ENCODE assay signal across 19 cellular contexts in the genomic region with DNA sequence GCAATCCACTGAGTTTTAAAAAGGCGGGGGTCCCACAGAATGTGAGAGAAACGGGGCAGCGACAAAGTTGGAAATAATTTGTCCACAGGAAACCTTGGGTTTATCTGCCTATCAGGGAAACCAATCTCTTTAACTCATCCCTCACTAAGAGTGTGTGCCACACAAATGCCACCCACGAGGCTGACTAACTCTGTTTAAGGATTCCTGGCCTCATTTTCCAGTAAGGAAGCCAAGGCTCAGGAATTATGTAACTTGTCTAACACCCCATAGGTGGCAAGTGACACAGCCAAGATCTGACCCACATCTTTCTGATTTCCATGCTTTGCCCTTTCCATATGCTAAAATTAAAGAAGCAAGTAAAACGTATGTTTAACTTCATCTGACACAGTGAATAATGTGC.
A peak's percentile ranks its signal among the peaks of the same experiment; 100 is the strongest.
DNase-seq lines count a peak whose midpoint lies in the region; TF ChIP-seq lines count a peak whose summit lies in the region.
"Had no signal": no experiment of that assay in that cellular context is flagged by ENCODE, and none has a peak within 500 bp of the region (broad histone marks: within the 10 kb centered on the region; RNA-seq: fewer than 3 reads in every experiment).

No MANE protein-coding gene starts in this region.

- no peak overlapping the region for H2AFZ ChIP-seq in trophoblast cell (ENCODE audit: insufficient read depth, low read length, poor library complexity)

- no peaks in the 10 kb centered on the region for H3K79me2 ChIP-seq in trophoblast cell (ENCODE audit: control insufficient read depth, insufficient read depth, low read length, poor library complexity)

- DNase-seq in AG10803 (ENCODE audit: low read depth) (peak; percentile 14), MG63 (peak; percentile 3), head of caudate nucleus (peak in 40 of 42 donors; percentile 8 to 88 (median 56)), trophoblast cell (no peak), NCI-H510A treated with DMSO at 0.1 percent for 48 hours (lab: John Stamatoyannopoulos, UW) (no peak), DMS79 (lab: John Stamatoyannopoulos, UW) (no peak), COR-L47 (lab: John Stamatoyannopoulos, UW) (no peak), retina (no peak)
- DNase-seq: CD8-positive, alpha-beta T cell; DMS53; NCI-H1417; NCI-H187; NCI-H2227 treated with DMSO at 0.1 percent for 48 hours; NCI-H524 treated with DMSO at 0.1 percent for 48 hours; PC-3; RPMI8226 had no signal

- peak overlapping the region; percentile 4 for H3K9ac ChIP-seq in trophoblast cell (ENCODE audit: low read length)
- H3K9ac ChIP-seq: BLaER1, KMS-11 had no signal

- H2BK5ac ChIP-seq in trophoblast cell (ENCODE audit: low read depth, low read length, poor library complexity) = no peak overlapping the region

- H2BK120ac ChIP-seq in trophoblast cell (ENCODE audit: insufficient read depth, low read length, poor library complexity) = no peak overlapping the region

- no peak overlapping the region for H2BK12ac ChIP-seq in trophoblast cell (ENCODE audit: low read length)

- no peak overlapping the region for H3K4me2 ChIP-seq in trophoblast cell (ENCODE audit: low read length)
- H3K4me2 ChIP-seq: BLaER1, KMS-11 had no signal

- WGBS in trophoblast cell (ENCODE audit: extremely low coverage, insufficient coverage, insufficient read length) = no CpG with 5 or more reads among the region's 5 CpGs

- H3K27ac ChIP-seq in trophoblast cell (ENCODE audit: low read depth, low read length) = no peak overlapping the region
- H3K27ac ChIP-seq: BLaER1, KMS-11, SJSA1 had no signal

- H3K14ac ChIP-seq in trophoblast cell (ENCODE audit: low read length) = no peak overlapping the region

- no peak overlapping the region for H3K4me3 ChIP-seq in AG10803 (ENCODE audit: low read length)
- H3K4me3 ChIP-seq in MG63 = no peak overlapping the region
- H3K4me3 ChIP-seq in trophoblast cell (ENCODE audit: low read depth, low read length) = no peak overlapping the region
- H3K4me3 ChIP-seq: BLaER1, SJSA1 had no signal

- H3K4ac ChIP-seq in trophoblast cell (ENCODE audit: low read depth, low read length) = no peak overlapping the region

- no peaks in the 10 kb centered on the region for H3K4me1 ChIP-seq in trophoblast cell (ENCODE audit: control insufficient read depth in 1 of 2, insufficient read depth in 2 of 2, low read length in 2 of 2)
- H3K4me1 ChIP-seq: BLaER1, SJSA1 had no signal

- H3K23ac ChIP-seq in trophoblast cell (ENCODE audit: low read length) = no peak overlapping the region

- H3K18ac ChIP-seq in trophoblast cell (ENCODE audit: low read length) = no peak overlapping the region

- no peak overlapping the region for H4K12ac ChIP-seq in trophoblast cell (ENCODE audit: low read depth, low read length)

- no peak for TF ChIP-seq CTCF in AG10803 (conservative IDR thresholded peaks at IDR 0.05; ENCODE audit: low read length)

- H3K36me3 ChIP-seq in MG63 (no peaks in the 10 kb centered on the region), trophoblast cell (ENCODE audit: control insufficient read depth in 1 of 2, insufficient read depth in 2 of 2, low read length in 2 of 2) (no peaks in the 10 kb centered on the region)
- H3K36me3 ChIP-seq: BLaER1, SJSA1 had no signal

- H4K91ac ChIP-seq in trophoblast cell (ENCODE audit: low read depth, low read length) = no peak overlapping the region

- H4K8ac ChIP-seq in trophoblast cell (ENCODE audit: low read depth, low read length) = no peak overlapping the region

- H3K27me3 ChIP-seq in MG63 (no peaks in the 10 kb centered on the region), trophoblast cell (ENCODE audit: insufficient read depth, low read length) (no peaks in the 10 kb centered on the region)
- H3K27me3 ChIP-seq: BLaER1, SJSA1 had no signal

- no peaks in the 10 kb centered on the region for H3K79me1 ChIP-seq in trophoblast cell (ENCODE audit: low read length)

- H3K9me3 ChIP-seq in MG63 = no peaks in the 10 kb centered on the region
- H3K9me3 ChIP-seq in trophoblast cell (ENCODE audit: insufficient read depth, low read depth, low read length) = no peaks in the 10 kb centered on the region
- H3K9me3 ChIP-seq: BLaER1, SJSA1 had no signal

- H2AK5ac ChIP-seq in trophoblast cell (ENCODE audit: low read length) = no peak overlapping the region

- intact Hi-C loops in head of caudate nucleus (cut with DNase I) = no loop called here

Comparison
In these comparisons a context has a peak if more than half of its experiments do, and no peak if none do; other contexts are left out.
1. DNase-seq: peak in AG10803 (single experiment), MG63 (single experiment) and head of caudate nucleus (40 of 42); none in trophoblast cell (0 of 2), NCI-H510A treated with DMSO at 0.1 percent for 48 hours (single experiment), DMS79 (single experiment), COR-L47 (single experiment) and retina (single experiment).